In the genomic region with DNA sequence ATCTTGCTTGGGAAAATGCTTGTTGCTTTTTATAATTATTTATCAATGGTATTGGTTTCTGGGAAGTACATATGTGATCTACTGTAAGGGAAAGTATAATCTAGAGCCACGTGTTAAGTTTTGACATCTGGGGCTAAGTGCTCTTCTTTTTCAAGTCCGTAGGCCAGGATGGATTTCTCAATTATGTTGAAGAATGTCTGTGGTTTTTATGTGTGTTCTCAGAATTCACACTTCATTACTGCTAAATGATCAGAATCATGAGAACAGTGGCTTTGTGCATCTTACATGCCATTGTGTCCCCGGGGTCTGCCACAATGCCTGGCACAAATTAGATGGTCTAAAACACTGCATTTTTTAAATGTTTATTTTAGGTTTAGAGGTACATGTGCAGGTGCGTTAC, we compare ENCODE assay signal across 22 cellular contexts. TPM values are rescaled to one million over a fixed set of nuclear protein-coding genes. Genes with fewer than 3 reads are reported as not detected.
DNase-seq lines count a peak whose midpoint lies in the region; ATAC-seq, FAIRE-seq and TF ChIP-seq lines count a peak whose summit lies in the region.
"Had no signal": no experiment of that assay in that cellular context is flagged by ENCODE, and none has a peak within 500 bp of the region (broad histone marks: within the 10 kb centered on the region; RNA-seq: fewer than 3 reads in every experiment).

No MANE protein-coding gene starts in this region.

- CTCF ChIA-PET in K562 (lab: Yijun Ruan, JAX; ENCODE audit: low intra/inter-chr PET ratio): no interaction called here

- H3K27ac ChIP-seq in K562 (ENCODE audit: extremely low read depth, low read depth, low read length): no peak overlapping the region
- H3K27ac ChIP-seq in mesenchymal stem cell (ENCODE audit: low read length, poor library complexity, severe bottlenecking): no peak overlapping the region
- H3K27ac ChIP-seq: skin epidermis, upper lobe of left lung, VCaP had no signal

- H4K8ac ChIP-seq in mesenchymal stem cell (ENCODE audit: low read length): no peak overlapping the region

- H3K27me3 ChIP-seq in K562 (ENCODE audit: control insufficient read depth in 2 of 2, insufficient read depth in 2 of 2, low read length in 2 of 2) (0 out of 5 replicates have a peak, but pooled peaks cover 0 to 2% of the 10 kb centered on the region in 2 experiments), mesenchymal stem cell (ENCODE audit: control insufficient read depth in 1 of 2, insufficient read depth in 1 of 2, low read length in 2 of 2) (no peaks in the 10 kb centered on the region)
- H3K27me3 ChIP-seq: upper lobe of left lung had no signal

- no peak overlapping the region for H4K91ac ChIP-seq in mesenchymal stem cell (ENCODE audit: low read length)

- no peak overlapping the region for H2BK12ac ChIP-seq in mesenchymal stem cell (ENCODE audit: low read length in 2 of 2)

- H3K9me3 ChIP-seq in K562 (replicated peaks; ENCODE audit: control insufficient read depth, insufficient read depth, low read depth, low read length): no peaks in the 10 kb centered on the region
- no peaks in the 10 kb centered on the region for H3K9me3 ChIP-seq in mesenchymal stem cell (ENCODE audit: control insufficient read depth, low read length)
- H3K9me3 ChIP-seq: SK-N-SH, upper lobe of left lung had no signal

- 30% methylated on average over 4 of the region's 4 CpGs for WGBS in K562 (ENCODE audit: insufficient coverage, low coverage, missing lambda C conversion rate)
- WGBS in mesenchymal stem cell: 83% methylated on average over 3 of the region's 4 CpGs

- H3K79me1 ChIP-seq in mesenchymal stem cell (replicated peaks; ENCODE audit: low read length, poor library complexity, severe bottlenecking): no peaks in the 10 kb centered on the region

- TF ChIP-seq RAD21 in K562 (CRISPR knock-in tag; conservative IDR thresholded peaks at IDR 0.05 in 1 of 2, IDR thresholded peaks at IDR 0.05 in 1 of 2): no peak

- intact Hi-C loops in K562 (cut with micrococcal nuclease): no loop called here

- H2AFZ ChIP-seq in K562 (ENCODE audit: low read depth, low read length) (0 out of 2 replicates have a peak overlapping the region, but pooled peaks have one; percentile 3), mesenchymal stem cell (ENCODE audit: low read depth, low read length) (no peak overlapping the region)

- H3K4me2 ChIP-seq in K562 (ENCODE audit: insufficient read depth, low read length): no peak overlapping the region
- no peak overlapping the region for H3K4me2 ChIP-seq in mesenchymal stem cell (ENCODE audit: low read length, poor library complexity, severe bottlenecking)
- H3K4me2 ChIP-seq: SK-N-SH had no signal

- POLR2A ChIA-PET in K562 (lab: Yijun Ruan, JAX): no interaction called here

- H3K4me1 ChIP-seq in K562 (replicated peaks in 1 of 2; ENCODE audit: control insufficient read depth in 2 of 2, insufficient read depth in 2 of 2, low read length in 2 of 2) (no peaks in the 10 kb centered on the region), mesenchymal stem cell (ENCODE audit: control insufficient read depth, insufficient read depth, low read depth, low read length) (no peaks in the 10 kb centered on the region)

- H3K18ac ChIP-seq in mesenchymal stem cell (ENCODE audit: low read depth in 1 of 2, low read length in 2 of 2): no peak overlapping the region

- no peak for ATAC-seq in K562
- no peak for ATAC-seq in GM18511 (IDR thresholded peaks at IDR 0.05; ENCODE audit: unreplicated experiment)
- ATAC-seq: esophagus mucosa had no signal

- no peak overlapping the region for H3K14ac ChIP-seq in mesenchymal stem cell (ENCODE audit: low read length in 2 of 2)

- H2BK120ac ChIP-seq in mesenchymal stem cell (ENCODE audit: low read depth, low read length): no peak overlapping the region

- H4K20me1 ChIP-seq in K562 (replicated peaks; ENCODE audit: control insufficient read depth, insufficient read depth, low read length): no peaks in the 10 kb centered on the region

- no peak overlapping the region for H3K4ac ChIP-seq in mesenchymal stem cell (ENCODE audit: low read depth in 1 of 2, low read length in 2 of 2)

- no peak overlapping the region for H2BK15ac ChIP-seq in mesenchymal stem cell (ENCODE audit: low read depth, poor library complexity, severe bottlenecking)

- no TSS peak for BruUV-seq in K562 (replicated peaks; lab: Mats Ljungman, UMichigan)

- no peak for FAIRE-seq in K562 (lab: Jason Lieb, UNC)
- FAIRE-seq: H1, HTR-8/SVneo had no signal

- H2BK5ac ChIP-seq in mesenchymal stem cell (ENCODE audit: low read depth, low read length, poor library complexity, severe bottlenecking): no peak overlapping the region

- no peak overlapping the region for H3K9ac ChIP-seq in K562 (ENCODE audit: insufficient read depth in 1 of 2, low read depth in 2 of 2, low read length in 2 of 2)
- no peak overlapping the region for H3K9ac ChIP-seq in mesenchymal stem cell (ENCODE audit: low read length)
- H3K9ac ChIP-seq: SK-N-SH had no signal

- H3K23ac ChIP-seq in mesenchymal stem cell (ENCODE audit: low read length in 2 of 2): no peak overlapping the region

- H3K4me3 ChIP-seq in K562 (no peak overlapping the region), mesenchymal stem cell (ENCODE audit: insufficient read depth in 1 of 2, low read depth in 1 of 2, low read length in 2 of 2) (no peak overlapping the region)
- H3K4me3 ChIP-seq: skin epidermis, upper lobe of left lung had no signal

- TF ChIP-seq POLR2A in K562 (conservative IDR thresholded peaks at IDR 0.05): no peak

- DNase-seq in GF-D8 (lab: John Stamatoyannopoulos, UW) (peak; percentile 79), MV-4-11 (lab: John Stamatoyannopoulos, UW) (peak; percentile 87), K562 (ENCODE audit: extremely low read depth in 1 of 4, low spot score in 3 of 4) (no peak), mesenchymal stem cell (peak; percentile 61), dedifferentiated amniotic fluid mesenchymal stem cell (ENCODE audit: extremely low spot score) (no peak), globus pallidus (ENCODE audit: low spot score) (no peak)
- DNase-seq in activated CD4-positive, alpha-beta T cell treated with anti-CD3 and anti-CD28 coated beads, Interleukin-2, amount 50 U/mL, for 1 hour: no peak
- DNase-seq: activated CD4-positive, alpha-beta T cell treated with anti-CD3 and anti-CD28 coated beads, Interleukin-2, amount 10 ng/mL, durations not matched to agents 24 days and 14 days; CD8-positive, alpha-beta memory T cell; NCI-H1694 treated with DMSO at 0.1 percent for 48 hours; NCI-H2171 treated with DMSO at 0.1 percent for 48 hours; NCI-H526; occipital lobe; SK-N-SH; substantia nigra; upper lobe of left lung had no signal

- H3K9me1 ChIP-seq in K562 (ENCODE audit: control insufficient read depth, insufficient read depth, low read length): no peaks in the 10 kb centered on the region

- no peak for TF ChIP-seq CTCF in K562 (IDR thresholded peaks at IDR 0.05 in 2 of 3, conservative IDR thresholded peaks at IDR 0.05 in 1 of 3; ENCODE audit: insufficient read depth in 2 of 3, low read depth in 1 of 3, low read length in 3 of 3)

- H2AK5ac ChIP-seq in mesenchymal stem cell (ENCODE audit: low read length, severe bottlenecking): no peak overlapping the region

- in situ Hi-C loops in K562 (cut with MboI): no loop called here

- no peaks in the 10 kb centered on the region for H3K79me2 ChIP-seq in K562 (ENCODE audit: control insufficient read depth, insufficient read depth, low read length)

- H3K36me3 ChIP-seq in K562 (ENCODE audit: control insufficient read depth, insufficient read depth, low read length): no peaks in the 10 kb centered on the region
- H3K36me3 ChIP-seq in mesenchymal stem cell (ENCODE audit: control insufficient read depth in 1 of 2, insufficient read depth in 2 of 2, low read depth in 1 of 2, low read length in 2 of 2): no peaks in the 10 kb centered on the region
- H3K36me3 ChIP-seq: upper lobe of left lung had no signal

- TF ChIP-seq EP300 in K562 (IDR thresholded peaks at IDR 0.05; ENCODE audit: low read length): no peak

RNA-seq across cellular contexts. Expression of gene AUH, which starts 14.5 kb away (rescaled TPM):
- total RNA-seq in K562 (2011; cell fraction: chromatin; rRNA removed; ENCODE audit: low replicate concordance): 16.8 and 53.1 TPM in 2 replicates
- total RNA-seq in K562 (2011; cell fraction: nucleolus; rRNA removed): 7.8 and 11.6 TPM in 2 replicates
- 18.8 and 30.1 TPM in 2 replicates for total RNA-seq in K562 (2011; cell fraction: nucleoplasm; rRNA removed)
- total RNA-seq in K562 (2014; rRNA removed): 29.0 and 32.8 TPM in 2 replicates
- 11.1 and 12.4 TPM in 2 replicates for total RNA-seq in K562 (2014; rRNA removed; fragmentation: Illumina TruSeq; extraction: Trizol)
- total RNA-seq in K562 (2015; rRNA removed; fragmentation: Illumina TruSeq; extraction: Trizol): 9.4 and 10.1 TPM in 2 replicates
- total RNA-seq in K562 (2021): 12.7 and 13.5 TPM in 2 replicates
- polyA plus RNA-seq in K562 (2011; rRNA removed): 6.3 and 6.9 TPM in 2 replicates
- polyA plus RNA-seq in K562 (2011; cell fraction: cytosol; rRNA removed): 2.6 and 3.3 TPM in 2 replicates
- 10.3 and 13.3 TPM in 2 replicates for polyA plus RNA-seq in K562 (2011; cell fraction: nucleus; rRNA removed)
- 6.8 and 9.1 TPM in 2 replicates for polyA plus RNA-seq in K562 (2012)
- 6.1 and 6.3 TPM in 2 replicates for polyA plus RNA-seq in K562 (2014; fragmentation: Illumina TruSeq; extraction: Trizol)
- polyA plus RNA-seq in K562 (2014; fragmentation: Nextera tagmentation; extraction: Ambion mirVana): 1 to 10 TPM; 3.4 to 4.5 TPM
- polyA plus RNA-seq in K562 (2014; rRNA removed): 16.3 and 16.8 TPM in 2 replicates
- 11.6 and 12.7 TPM in 2 replicates for polyA minus RNA-seq in K562 (2011; rRNA and poly(A)+ RNA removed)
- polyA minus RNA-seq in K562 (2011; cell fraction: cytosol; rRNA and poly(A)+ RNA removed): 2.7 and 3.0 TPM in 2 replicates
- 22.3 and 25.0 TPM in 2 replicates for polyA minus RNA-seq in K562 (2011; cell fraction: nucleus; rRNA and poly(A)+ RNA removed)
- polyA plus RNA-seq in mesenchymal stem cell (2013, experiment 1 of 2): 5.8 TPM
- polyA plus RNA-seq in mesenchymal stem cell (2013, experiment 2 of 2): 6.0 TPM

RNA-seq across cellular contexts. Expression of gene NFIL3, which starts 47.4 kb away (rescaled TPM):
- 4.2 and 15.9 TPM in 2 replicates for total RNA-seq in K562 (2011; cell fraction: chromatin; rRNA removed; ENCODE audit: low replicate concordance)
- 3.5 and 3.9 TPM in 2 replicates for total RNA-seq in K562 (2011; cell fraction: nucleolus; rRNA removed)
- 6.5 and 7.1 TPM in 2 replicates for total RNA-seq in K562 (2011; cell fraction: nucleoplasm; rRNA removed)
- total RNA-seq in K562 (2014; rRNA removed) (4.2 and 4.3 TPM in 2 replicates), K562 (2014; rRNA removed; fragmentation: Illumina TruSeq; extraction: Trizol) (12.3 and 12.4 TPM in 2 replicates), K562 (2015; rRNA removed; fragmentation: Illumina TruSeq; extraction: Trizol) (9.4 and 9.7 TPM in 2 replicates), K562 (2021) (11.9 and 13.8 TPM in 2 replicates)
- polyA plus RNA-seq in K562 (2011; rRNA removed) (9.3 and 10.3 TPM in 2 replicates), K562 (2014; fragmentation: Illumina TruSeq; extraction: Trizol) (14.2 and 16.1 TPM in 2 replicates), K562 (2014; fragmentation: Nextera tagmentation; extraction: Ambion mirVana) (1 to 10 TPM; 3.2 to 3.8 TPM), K562 (2014; rRNA removed) (7.1 and 7.4 TPM in 2 replicates)
- polyA plus RNA-seq in K562 (2011; cell fraction: cytosol; rRNA removed): 2.5 and 7.6 TPM in 2 replicates
- 4.4 and 11.7 TPM in 2 replicates for polyA plus RNA-seq in K562 (2011; cell fraction: nucleus; rRNA removed)
- polyA plus RNA-seq in K562 (2012): 12.4 and 24.6 TPM in 2 replicates
- polyA minus RNA-seq in K562 (2011; rRNA and poly(A)+ RNA removed): 7.6 and 11.7 TPM in 2 replicates
- 5.7 and 6.4 TPM in 2 replicates for polyA minus RNA-seq in K562 (2011; cell fraction: cytosol; rRNA and poly(A)+ RNA removed)
- 1.9 and 7.8 TPM in 2 replicates for polyA minus RNA-seq in K562 (2011; cell fraction: nucleus; rRNA and poly(A)+ RNA removed)
- 19.1 TPM for polyA plus RNA-seq in mesenchymal stem cell (2013, experiment 1 of 2)
- polyA plus RNA-seq in mesenchymal stem cell (2013, experiment 2 of 2): 19.4 TPM

Comparison
In these comparisons a context has a peak if more than half of its experiments do, and no peak if none do; other contexts are left out.
1. DNase-seq: peak in GF-D8 (single experiment), MV-4-11 (single experiment) and mesenchymal stem cell (single experiment); none in K562 (0 of 4), dedifferentiated amniotic fluid mesenchymal stem cell (single experiment), globus pallidus (single experiment) and activated CD4-positive, alpha-beta T cell treated with anti-CD3 and anti-CD28 coated beads, Interleukin-2, amount 50 U/mL, for 1 hour (single experiment).